1 cellular context compared by ENCODE assay signal in the genomic region with DNA sequence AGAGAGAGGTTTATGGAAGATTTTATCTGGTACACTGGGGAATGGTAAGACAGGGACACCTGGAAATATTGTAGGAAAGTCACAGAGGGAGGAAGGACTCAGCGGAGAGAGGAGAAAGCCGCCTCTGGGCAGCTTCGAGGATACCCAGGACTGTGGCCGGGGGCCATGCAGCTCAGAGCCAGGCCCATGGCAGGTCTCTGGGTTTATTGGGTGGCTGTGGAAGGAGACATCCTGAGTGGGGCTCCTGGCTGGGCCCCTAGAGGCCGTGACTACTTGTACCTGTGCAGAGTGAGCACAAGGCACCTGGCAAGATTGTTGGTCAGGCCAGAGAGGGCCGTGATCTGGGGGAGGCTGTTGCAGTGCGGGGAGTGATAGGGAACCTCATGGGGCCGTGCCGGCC.
TF ChIP-seq lines count a peak whose summit lies in the region.

No MANE protein-coding gene starts in this region.

TF ChIP-seq in HCT116, 20 proteins besides CTCF, POLR2A, EP300 and RAD21:
- TF ChIP-seq, protein P1, sequence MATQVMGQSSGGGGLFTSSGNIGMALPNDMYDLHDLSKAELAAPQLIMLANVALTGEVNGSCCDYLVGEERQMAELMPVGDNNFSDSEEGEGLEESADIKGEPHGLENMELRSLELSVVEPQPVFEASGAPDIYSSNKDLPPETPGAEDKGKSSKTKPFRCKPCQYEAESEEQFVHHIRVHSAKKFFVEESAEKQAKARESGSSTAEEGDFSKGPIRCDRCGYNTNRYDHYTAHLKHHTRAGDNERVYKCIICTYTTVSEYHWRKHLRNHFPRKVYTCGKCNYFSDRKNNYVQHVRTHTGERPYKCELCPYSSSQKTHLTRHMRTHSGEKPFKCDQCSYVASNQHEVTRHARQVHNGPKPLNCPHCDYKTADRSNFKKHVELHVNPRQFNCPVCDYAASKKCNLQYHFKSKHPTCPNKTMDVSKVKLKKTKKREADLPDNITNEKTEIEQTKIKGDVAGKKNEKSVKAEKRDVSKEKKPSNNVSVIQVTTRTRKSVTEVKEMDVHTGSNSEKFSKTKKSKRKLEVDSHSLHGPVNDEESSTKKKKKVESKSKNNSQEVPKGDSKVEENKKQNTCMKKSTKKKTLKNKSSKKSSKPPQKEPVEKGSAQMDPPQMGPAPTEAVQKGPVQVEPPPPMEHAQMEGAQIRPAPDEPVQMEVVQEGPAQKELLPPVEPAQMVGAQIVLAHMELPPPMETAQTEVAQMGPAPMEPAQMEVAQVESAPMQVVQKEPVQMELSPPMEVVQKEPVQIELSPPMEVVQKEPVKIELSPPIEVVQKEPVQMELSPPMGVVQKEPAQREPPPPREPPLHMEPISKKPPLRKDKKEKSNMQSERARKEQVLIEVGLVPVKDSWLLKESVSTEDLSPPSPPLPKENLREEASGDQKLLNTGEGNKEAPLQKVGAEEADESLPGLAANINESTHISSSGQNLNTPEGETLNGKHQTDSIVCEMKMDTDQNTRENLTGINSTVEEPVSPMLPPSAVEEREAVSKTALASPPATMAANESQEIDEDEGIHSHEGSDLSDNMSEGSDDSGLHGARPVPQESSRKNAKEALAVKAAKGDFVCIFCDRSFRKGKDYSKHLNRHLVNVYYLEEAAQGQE (IDR thresholded peaks at IDR 0.05; ENCODE audit: low read depth), result no peak
- TF ChIP-seq CBX3 (IDR thresholded peaks at IDR 0.05; ENCODE audit: low read depth) (no peak), ZFX (IDR thresholded peaks at IDR 0.05) (no peak), SIN3A (IDR thresholded peaks at IDR 0.05; ENCODE audit: low read depth) (no peak), CEBPB (IDR thresholded peaks at IDR 0.05; ENCODE audit: low read depth) (no peak), ZNF274 (IDR thresholded peaks at IDR 0.05; ENCODE audit: low read depth, low read length) (no peak), EGR1 (IDR thresholded peaks at IDR 0.05; ENCODE audit: low read depth) (no peak), JUND (IDR thresholded peaks at IDR 0.05) (no peak), YY1 (IDR thresholded peaks at IDR 0.05; ENCODE audit: extremely low read depth, insufficient replicate concordance, low read depth, low read length) (no peak), TCF7L2 (IDR thresholded peaks at IDR 0.05; ENCODE audit: borderline replicate concordance, extremely low read depth, insufficient read depth, insufficient read length) (no peak)
- TF ChIP-seq, protein P2, sequence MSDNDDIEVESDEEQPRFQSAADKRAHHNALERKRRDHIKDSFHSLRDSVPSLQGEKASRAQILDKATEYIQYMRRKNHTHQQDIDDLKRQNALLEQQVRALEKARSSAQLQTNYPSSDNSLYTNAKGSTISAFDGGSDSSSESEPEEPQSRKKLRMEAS (IDR thresholded peaks at IDR 0.05), result no peak
